In genomic region chr10:12915637-12916168, GRCh38 we compare ENCODE assay signal across 29 cellular contexts.
"Had no signal": no experiment of that assay in that cellular context is flagged by ENCODE, and none has a peak within 500 bp of the region (broad histone marks: within the 10 kb centered on the region; RNA-seq: fewer than 3 reads in every experiment).

No MANE protein-coding gene starts in this region.

- H3K4me2 ChIP-seq: neural progenitor cell, smooth muscle cell had no signal

- H3K27me3 ChIP-seq: esophagus squamous epithelium, left lung, neural progenitor cell, ovary, stomach, testis, tibial nerve had no signal

- H3K36me3 Mint-ChIP-seq: immature natural killer cell, neural progenitor cell had no signal

- H3K36me3 ChIP-seq: esophagus squamous epithelium, left lung, lower lobe of right lung, neural progenitor cell, ovary, stomach, tibial nerve had no signal

- H3K4me3 Mint-ChIP-seq: effector memory CD8-positive, alpha-beta T cell; immature natural killer cell; nephron; neural progenitor cell had no signal

- ATAC-seq: effector memory CD8-positive, alpha-beta T cell; left lung; psoas muscle; right cardiac atrium had no signal

- FAIRE-seq: endometrium, keratinocyte had no signal

- H3K4me3 ChIP-seq: esophagus squamous epithelium, left lung, lower lobe of right lung, neural progenitor cell, ovary, psoas muscle, smooth muscle cell, stomach, testis, tibial nerve had no signal

- H2AFZ ChIP-seq: neural progenitor cell had no signal

- H3K9ac ChIP-seq: neural progenitor cell had no signal

- H3K9me3 Mint-ChIP-seq: effector memory CD8-positive, alpha-beta T cell; nephron; neural progenitor cell had no signal

- H3K27ac ChIP-seq: esophagus squamous epithelium, left lung, lower lobe of right lung, neural progenitor cell, ovary, psoas muscle, stomach, testis had no signal

- H3K27ac Mint-ChIP-seq: effector memory CD8-positive, alpha-beta T cell; immature natural killer cell; nephron; neural progenitor cell had no signal

- H3K9me3 ChIP-seq: esophagus squamous epithelium, left lung, lower lobe of right lung, ovary, psoas muscle, stomach, testis, tibial nerve had no signal

- DNase-seq: caudate nucleus; cerebellar nuclear complex; cortex of kidney; effector memory CD8-positive, alpha-beta T cell; erythroblast; esophagus squamous epithelium; foreskin melanocyte; hypothalamus; immature natural killer cell; left lung; lower lobe of right lung; nucleus accumbens; ovary; posterior cingulate gyrus; psoas muscle; right cardiac atrium; stimulated activated CD4-positive, alpha-beta T cell treated with anti-CD3 and anti-CD28 coated beads, Interleukin-12 subunit alpha, Interleukin-12 subunit beta, amount 100 ng/mL, for 4 hours; stimulated activated CD4-positive, alpha-beta T cell treated with anti-CD3 and anti-CD28 coated beads, Interleukin-1b, Interleukin-23, amount 100 ng/mL, for 48 hours; stimulated activated CD4-positive, alpha-beta T cell treated with anti-CD3 and anti-CD28 coated beads, Interleukin-4, amount 100 ng/mL, for 1 hour; stimulated activated CD8-positive, alpha-beta memory T cell treated with anti-CD3 and anti-CD28 coated beads, Interleukin-4, amount 100 ng/mL, for 48 hours; stimulated activated naive CD4-positive, alpha-beta T cell treated with Interleukin-2 at 50 U/mL for 16 hours; stomach; testis had no signal

- H3K4me1 Mint-ChIP-seq: immature natural killer cell had no signal

- H3K4me1 ChIP-seq: left lung, lower lobe of right lung, neural progenitor cell, psoas muscle, stomach, testis had no signal
